Comparison of ENCODE assay signal across 8 cellular contexts in genomic region chr3:42831321-42831713, GRCh38. TPM values are rescaled to one million over a fixed set of nuclear protein-coding genes. Genes with fewer than 3 reads are reported as not detected.
DNase-seq lines count a peak whose midpoint lies in the region; ATAC-seq and TF ChIP-seq lines count a peak whose summit lies in the region.

No MANE protein-coding gene starts in this region.

- H3K27me3 Mint-ChIP-seq in activated CD8-positive, alpha-beta T cell treated with anti-CD3 and anti-CD28 coated beads, Interleukin-2, amount 10 ng/mL, durations not matched to agents 7 days and 5 days (ENCODE audit: low read depth): peaks cover 19% of the 10 kb centered on the region
- no peaks in the 10 kb centered on the region for H3K27me3 Mint-ChIP-seq in endodermal cell (ENCODE audit: insufficient read depth)

- H3K4me1 ChIP-seq in endodermal cell (ENCODE audit: control insufficient read depth, insufficient read depth, low read length): no peaks in the 10 kb centered on the region

- no peak overlapping the region for H3K27ac Mint-ChIP-seq in activated CD8-positive, alpha-beta T cell treated with anti-CD3 and anti-CD28 coated beads, Interleukin-2, amount 10 ng/mL, durations not matched to agents 7 days and 5 days
- H3K27ac Mint-ChIP-seq in endodermal cell: no peak overlapping the region

- peak; percentile 70 for ATAC-seq in HG03108 (IDR thresholded peaks at IDR 0.05; ENCODE audit: unreplicated experiment)
- peak; percentile 83 for ATAC-seq in activated CD8-positive, alpha-beta T cell treated with anti-CD3 and anti-CD28 coated beads, Interleukin-2, amount 10 ng/mL, durations not matched to agents 7 days and 5 days
- ATAC-seq in GM18858 (IDR thresholded peaks at IDR 0.05; ENCODE audit: unreplicated experiment): no peak

- DNase-seq in DMS79 (lab: John Stamatoyannopoulos, UW) (peak; percentile 22), NCI-H82 (lab: John Stamatoyannopoulos, UW) (peak; percentile 83), endodermal cell (peak; percentile 94), myocyte (ENCODE audit: low read depth) (peak; percentile 80)
- DNase-seq in activated CD8-positive, alpha-beta T cell treated with anti-CD3 and anti-CD28 coated beads, Interleukin-2, amount 10 ng/mL, durations not matched to agents 7 days and 5 days: peak; percentile 89
- DNase-seq in stimulated activated CD8-positive, alpha-beta memory T cell treated with anti-CD3 and anti-CD28 coated beads, Interleukin-7, amount 100 ng/mL, for 24 hours (ENCODE audit: low read depth): peak; percentile 58

- H3K27me3 ChIP-seq in endodermal cell (ENCODE audit: control insufficient read depth, insufficient read depth, low read length, poor library complexity, severe bottlenecking): no peaks in the 10 kb centered on the region

- WGBS in endodermal cell (ENCODE audit: insufficient coverage in 1 of 2, insufficient read length in 1 of 2), 2 experiments: 30 to 44% methylated on average over 3 of the region's 3 CpGs

- H3K36me3 Mint-ChIP-seq in activated CD8-positive, alpha-beta T cell treated with anti-CD3 and anti-CD28 coated beads, Interleukin-2, amount 10 ng/mL, durations not matched to agents 7 days and 5 days (ENCODE audit: low read depth): no peaks in the 10 kb centered on the region
- H3K36me3 Mint-ChIP-seq in endodermal cell (ENCODE audit: low read depth): no peaks in the 10 kb centered on the region

- H3K4me3 Mint-ChIP-seq in activated CD8-positive, alpha-beta T cell treated with anti-CD3 and anti-CD28 coated beads, Interleukin-2, amount 10 ng/mL, durations not matched to agents 7 days and 5 days: no peak overlapping the region
- H3K4me3 Mint-ChIP-seq in endodermal cell: no peak overlapping the region

- no peaks in the 10 kb centered on the region for H3K36me3 ChIP-seq in endodermal cell (ENCODE audit: control insufficient read depth, insufficient read depth, low read length)

- no peaks in the 10 kb centered on the region for H3K9me3 Mint-ChIP-seq in activated CD8-positive, alpha-beta T cell treated with anti-CD3 and anti-CD28 coated beads, Interleukin-2, amount 10 ng/mL, durations not matched to agents 7 days and 5 days (ENCODE audit: insufficient read depth)
- no peaks in the 10 kb centered on the region for H3K9me3 Mint-ChIP-seq in endodermal cell

- CTCF ChIA-PET in activated CD8-positive, alpha-beta T cell treated with anti-CD3 and anti-CD28 coated beads, Interleukin-2, amount 10 ng/mL, durations not matched to agents 7 days and 5 days (lab: Charles Lee): interaction anchor here (0.8 to 3.5 kb wide), 31 partner anchors 8 to 640 kb away, joined by 3 to 39 read pairs (median 5); partner anchors contain the start of genes CCDC13 and CYP8B1

- POLR2A ChIA-PET in activated CD8-positive, alpha-beta T cell treated with anti-CD3 and anti-CD28 coated beads, Interleukin-2, amount 10 ng/mL, durations not matched to agents 7 days and 5 days (lab: Charles Lee): interaction anchor here (0.8 kb wide), 1 partner anchor 61 kb away, joined by 3 read pairs; no protein-coding TSS in a partner anchor

- H3K9me3 ChIP-seq in endodermal cell (ENCODE audit: control insufficient read depth, low read length): no peaks in the 10 kb centered on the region

- no peak overlapping the region for H3K4me3 ChIP-seq in endodermal cell (ENCODE audit: low read length)

- peak; percentile 90 for TF ChIP-seq CTCF in endodermal cell (conservative IDR thresholded peaks at IDR 0.05)

- no peak overlapping the region for H3K27ac ChIP-seq in endodermal cell (ENCODE audit: low read depth, low read length)

- no peak overlapping the region for H3K9ac ChIP-seq in endodermal cell (ENCODE audit: extremely low read depth, low read length, poor library complexity, severe bottlenecking)

- peaks cover 13% of the 10 kb centered on the region for H3K4me1 Mint-ChIP-seq in activated CD8-positive, alpha-beta T cell treated with anti-CD3 and anti-CD28 coated beads, Interleukin-2, amount 10 ng/mL, durations not matched to agents 7 days and 5 days (ENCODE audit: low read depth)
- peaks cover 11% of the 10 kb centered on the region for H3K4me1 Mint-ChIP-seq in endodermal cell

RNA-seq across cellular contexts. Expression of gene ACKR2, which starts 22.1 kb away (rescaled TPM):
- 1 to 10 TPM; 2.3 to 2.8 TPM for total RNA-seq in activated CD8-positive, alpha-beta T cell treated with anti-CD3 and anti-CD28 coated beads, Interleukin-2, amount 10 ng/mL, durations not matched to agents 7 days and 5 days
- total RNA-seq in endodermal cell: 1 to 10 TPM; 1.1 TPM
- polyA plus RNA-seq in endodermal cell (2013, experiment 1 of 2): 0.14 TPM
- polyA plus RNA-seq in endodermal cell (2013, experiment 2 of 2): 0.33 TPM
- 0.11 TPM in 1 of 2 replicates, not detected in the other for total RNA-seq in myocyte
- 3.5 TPM for polyA plus RNA-seq in myocyte (2012)

RNA-seq across cellular contexts. Expression of gene HIGD1A, which starts 27.0 kb away (rescaled TPM):
- 10 to 100 TPM; 55.3 to 57.9 TPM for total RNA-seq in activated CD8-positive, alpha-beta T cell treated with anti-CD3 and anti-CD28 coated beads, Interleukin-2, amount 10 ng/mL, durations not matched to agents 7 days and 5 days
- total RNA-seq in endodermal cell: 100 to 1,000 TPM; 116 to 121 TPM
- 179 TPM for polyA plus RNA-seq in endodermal cell (2013, experiment 1 of 2)
- 188 TPM for polyA plus RNA-seq in endodermal cell (2013, experiment 2 of 2)
- total RNA-seq in myocyte: 192 and 193 TPM in 2 replicates
- 106 TPM for polyA plus RNA-seq in myocyte (2012)

RNA-seq across cellular contexts. Expression of gene CYP8B1, which starts 44.4 kb away (rescaled TPM):
- not detected for total RNA-seq in activated CD8-positive, alpha-beta T cell treated with anti-CD3 and anti-CD28 coated beads, Interleukin-2, amount 10 ng/mL, durations not matched to agents 7 days and 5 days
- total RNA-seq in endodermal cell (not detected), myocyte (not detected in 2 replicates)
- polyA plus RNA-seq in endodermal cell (2013, experiment 1 of 2): not detected
- not detected for polyA plus RNA-seq in endodermal cell (2013, experiment 2 of 2)
- 0.21 TPM for polyA plus RNA-seq in myocyte (2012)

RNA-seq across cellular contexts. Expression of gene CCDC13, which starts 58.3 kb away (rescaled TPM):
- under 1 TPM in 1 of 2 experiments, not detected in 1; 0.63 TPM for total RNA-seq in activated CD8-positive, alpha-beta T cell treated with anti-CD3 and anti-CD28 coated beads, Interleukin-2, amount 10 ng/mL, durations not matched to agents 7 days and 5 days
- total RNA-seq in endodermal cell: 1 to 10 TPM in 1 of 2 donors, under 1 TPM in 1; 0.64 to 1.1 TPM
- polyA plus RNA-seq in endodermal cell (2013, experiment 1 of 2): 1.5 TPM
- 0.95 TPM for polyA plus RNA-seq in endodermal cell (2013, experiment 2 of 2)
- 1.0 and 1.2 TPM in 2 replicates for total RNA-seq in myocyte
- 0.62 TPM for polyA plus RNA-seq in myocyte (2012)

Comparison
In these comparisons a context has a peak if more than half of its experiments do, and no peak if none do; other contexts are left out.
1. DNase-seq: peak in every context shown above with its lines; median percentile 94 in endodermal cell; 89 in activated CD8-positive, alpha-beta T cell treated with anti-CD3 and anti-CD28 coated beads, Interleukin-2, amount 10 ng/mL, durations not matched to agents 7 days and 5 days; 83 in NCI-H82; 80 in myocyte; 58 in stimulated activated CD8-positive, alpha-beta memory T cell treated with anti-CD3 and anti-CD28 coated beads, Interleukin-7, amount 100 ng/mL, for 24 hours; 22 in DMS79.